In genomic region chr2:206721216-206721920, GRCh38 we compare ENCODE assay signal across 13 cellular contexts. TPM values are rescaled to one million over a fixed set of nuclear protein-coding genes. Genes with fewer than 3 reads are reported as not detected.
DNase-seq lines count a peak whose midpoint lies in the region; ATAC-seq, FAIRE-seq and TF ChIP-seq lines count a peak whose summit lies in the region.
"Had no signal": no experiment of that assay in that cellular context is flagged by ENCODE, and none has a peak within 500 bp of the region (broad histone marks: within the 10 kb centered on the region; RNA-seq: fewer than 3 reads in every experiment).

No MANE protein-coding gene starts in this region.

- no peaks in the 10 kb centered on the region for H3K27me3 ChIP-seq in heart left ventricle
- H3K27me3 ChIP-seq: tibial nerve had no signal

- no peak for TF ChIP-seq EP300 in A549 (IDR thresholded peaks at IDR 0.05)

- no peaks in the 10 kb centered on the region for H3K4me1 ChIP-seq in A549
- no peaks in the 10 kb centered on the region for H3K4me1 ChIP-seq in heart left ventricle
- H3K4me1 ChIP-seq: tibial nerve had no signal

- POLR2A ChIA-PET in A549 (lab: Yijun Ruan, JAX), result no interaction called here

- WGBS in A549 (ENCODE audit: missing lambda C conversion rate), result 86% methylated on average over 4 of the region's 4 CpGs
- 81 to 89% (median 86%) methylated on average over 4 of the region's 4 CpGs for WGBS in heart left ventricle, 4 donors

- no peaks in the 10 kb centered on the region for H3K36me3 ChIP-seq in heart left ventricle
- H3K36me3 ChIP-seq: tibial nerve had no signal

- DNase-seq in A549 (ENCODE audit: low read depth in 1 of 2, low spot score in 1 of 2) (no peak), GM19239 (ENCODE audit: insufficient read length, low spot score) (no peak), foreskin melanocyte (no peak), COR-L47 (lab: John Stamatoyannopoulos, UW) (no peak), activated gamma-delta T cell treated with Interleukin-2 at 50 U/mL for 16 hours (no peak), heart left ventricle (no peak)

- H3K4me3 ChIP-seq in A549, result no peak overlapping the region
- H3K4me3 ChIP-seq in heart left ventricle, result no peak overlapping the region
- H3K4me3 ChIP-seq: tibial nerve had no signal

- H3K9me3 ChIP-seq in A549 (no peaks in the 10 kb centered on the region; the same call in 2 of the 3 replicates), heart left ventricle (peaks cover 0 to 8% (median 0%) of the 10 kb centered on the region in 12 donors)
- H3K9me3 ChIP-seq: tibial nerve had no signal

- FAIRE-seq in A549 (lab: Jason Lieb, UNC) (no peak), GM19239 (lab: Jason Lieb, UNC) (peak; percentile 80)

- TF ChIP-seq RAD21 in A549 (conservative IDR thresholded peaks at IDR 0.05 in 1 of 2, IDR thresholded peaks at IDR 0.05 in 1 of 2), result no peak

- H3K27ac ChIP-seq in A549, result no peak overlapping the region
- H3K27ac ChIP-seq in heart left ventricle, result no peak overlapping the region
- H3K27ac ChIP-seq: tibial nerve had no signal

- intact Hi-C loops in heart left ventricle (cut with DNase I), result no loop called here

- TF ChIP-seq POLR2A in A549 (IDR thresholded peaks at IDR 0.05; ENCODE audit: low read length), result no peak
- TF ChIP-seq POLR2A in heart left ventricle (IDR thresholded peaks at IDR 0.05), result no peak

- ATAC-seq in A549, result no peak
- peak; percentile 95 for ATAC-seq in HG02610 (IDR thresholded peaks at IDR 0.05; ENCODE audit: unreplicated experiment)
- ATAC-seq in HG03354 (IDR thresholded peaks at IDR 0.05; ENCODE audit: poor library complexity, severe bottlenecking, unreplicated experiment), result peak; percentile 80
- no peak for ATAC-seq in heart left ventricle
- ATAC-seq: sciatic nerve had no signal

- H3K4me2 ChIP-seq in A549, result no peak overlapping the region

- CTCF ChIA-PET in A549 (lab: Yijun Ruan, JAX), result no interaction called here

- TF ChIP-seq CTCF in A549 (IDR thresholded peaks at IDR 0.05), result no peak
- no peak for TF ChIP-seq CTCF in heart left ventricle (IDR thresholded peaks at IDR 0.05)

TF ChIP-seq in A549, 52 proteins besides CTCF, POLR2A, EP300 and RAD21:
- TF ChIP-seq ELK1 (IDR thresholded peaks at IDR 0.05; ENCODE audit: low read depth, low read length) (no peak), MAFK (IDR thresholded peaks at IDR 0.05; ENCODE audit: partially characterized antibody) (peak; percentile 53), BCL3 (IDR thresholded peaks at IDR 0.05) (no peak)

RNA-seq across cellular contexts. Expression of gene DYTN, which starts 3.2 kb away (rescaled TPM):
- polyA plus RNA-seq in A549 (2011; rRNA removed) (not detected in 2 replicates), A549 (2017; fragmentation: RNase III; extraction: RNeasy Plus Mini Kit Qiagen cat#74134 plus additional on column Dnase treatment) (not detected in 3 replicates), heart left ventricle (not detected)
- not detected in 2 replicates for polyA plus RNA-seq in A549 (2012; cell fraction: cytosol; rRNA removed)
- polyA plus RNA-seq in A549 (2012; cell fraction: nucleus; rRNA removed), result not detected in 2 replicates
- polyA minus RNA-seq in A549 (2011; rRNA and poly(A)+ RNA removed), result not detected in 2 replicates
- total RNA-seq in heart left ventricle, result not detected
- total RNA-seq: A172, mucosa of gallbladder, OCI-LY7, sciatic nerve, tibial nerve had no signal

RNA-seq across cellular contexts. Expression of gene MDH1B, which starts 43.8 kb away (rescaled TPM):
- polyA plus RNA-seq in A549 (2011; rRNA removed), result 1.3 and 2.8 TPM in 2 replicates
- polyA plus RNA-seq in A549 (2012; cell fraction: cytosol; rRNA removed), result 0.83 and 0.91 TPM in 2 replicates
- 0.58 and 0.67 TPM in 2 replicates for polyA plus RNA-seq in A549 (2012; cell fraction: nucleus; rRNA removed)
- polyA plus RNA-seq in A549 (2017; fragmentation: RNase III; extraction: RNeasy Plus Mini Kit Qiagen cat#74134 plus additional on column Dnase treatment), result 3.1 to 4.0 TPM (median 3.2 TPM) in 3 replicates
- 1.5 and 2.6 TPM in 2 replicates for polyA minus RNA-seq in A549 (2011; rRNA and poly(A)+ RNA removed)
- total RNA-seq in heart left ventricle, result 1 to 10 TPM in 5 of 9 donors, under 1 TPM in 4; 0.30 to 2.0 (median 1.1) TPM
- under 1 TPM; 0.33 to 0.53 TPM for polyA plus RNA-seq in heart left ventricle

RNA-seq across cellular contexts. Expression of gene FASTKD2, which starts 44.0 kb away (rescaled TPM):
- 56.9 and 60.1 TPM in 2 replicates for polyA plus RNA-seq in A549 (2011; rRNA removed)
- 16.4 and 20.3 TPM in 2 replicates for polyA plus RNA-seq in A549 (2012; cell fraction: cytosol; rRNA removed)
- 22.6 and 26.0 TPM in 2 replicates for polyA plus RNA-seq in A549 (2012; cell fraction: nucleus; rRNA removed)
- polyA plus RNA-seq in A549 (2017; fragmentation: RNase III; extraction: RNeasy Plus Mini Kit Qiagen cat#74134 plus additional on column Dnase treatment), result 35.5 to 39.1 TPM (median 37.6 TPM) in 3 replicates
- 30.2 and 37.6 TPM in 2 replicates for polyA minus RNA-seq in A549 (2011; rRNA and poly(A)+ RNA removed)
- total RNA-seq in heart left ventricle, result 10 to 100 TPM; 32.6 to 48.0 (median 42.4) TPM
- 10 to 100 TPM; 10.9 to 42.2 TPM for polyA plus RNA-seq in heart left ventricle

Comparison
In these comparisons a context has a peak if more than half of its experiments do, and no peak if none do; other contexts are left out.
1. ATAC-seq: peak in HG02610 (single experiment) and HG03354 (single experiment); none in A549 (0 of 2) and heart left ventricle (0 of 4).